ENCODE assay signal across 30 cellular contexts in the genomic region with DNA sequence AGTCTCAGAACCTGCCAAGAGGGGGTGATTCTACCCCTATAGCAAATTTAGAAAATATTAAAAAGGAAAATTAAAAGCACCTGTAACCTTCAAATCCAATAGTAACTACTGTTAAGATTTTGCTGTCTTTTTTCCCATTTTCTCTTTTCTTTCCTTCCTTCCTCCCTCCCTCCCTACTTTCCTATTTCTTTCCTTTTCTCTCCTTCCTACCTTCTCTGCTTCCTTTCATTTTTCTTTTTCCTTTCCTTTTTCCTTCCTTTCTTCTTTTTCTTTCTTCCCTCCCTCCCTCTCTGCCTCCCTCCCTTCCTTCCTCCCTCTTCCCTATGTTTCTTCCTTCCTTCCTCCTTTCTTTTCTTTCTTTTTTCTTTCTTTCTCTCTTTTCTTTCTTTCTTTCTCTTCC.
"Had no signal": no experiment of that assay in that cellular context is flagged by ENCODE, and none has a peak within 500 bp of the region (broad histone marks: within the 10 kb centered on the region; RNA-seq: fewer than 3 reads in every experiment).

No MANE protein-coding gene starts in this region.

- H3K27ac Mint-ChIP-seq: natural killer cell treated with Interleukin-12 subunit alpha and Interleukin-12 subunit beta and Interleukin-15 and Interleukin-18, amount 100 ng/mL, for 72 hours; progenitor cell of endocrine pancreas; stimulated activated memory B cell treated with anti-CD40 and anti-IgM and Interleukin-4, amounts not matched to agents 10 μg/mL and 1 μg/mL and 100 μg/mL, for 72 hours; stimulated activated naive CD8-positive, alpha-beta T cell treated with anti-CD3 and anti-CD28 coated beads, Interleukin-15, amount 100 ng/mL, for 72 hours; type B pancreatic cell had no signal

- DNase-seq: naive thymus-derived CD8-positive, alpha-beta T cell; occipital lobe; ovary; psoas muscle; stimulated activated CD4-positive, alpha-beta T cell treated with anti-CD3 and anti-CD28 coated beads, Interleukin-12 subunit alpha, Interleukin-12 subunit beta, amount 100 ng/mL, for 4 hours; stimulated activated CD4-positive, alpha-beta T cell treated with anti-CD3 and anti-CD28 coated beads, Interleukin-1b, Interleukin-23, amount 100 ng/mL, for 48 hours; stimulated activated CD4-positive, alpha-beta T cell treated with anti-CD3 and anti-CD28 coated beads, Interleukin-4, amount 100 ng/mL, for 1 hour; stimulated activated CD4-positive, alpha-beta T cell treated with anti-CD3 and anti-CD28 coated beads, Interleukin-4, amount 100 ng/mL, for 4 hours; stimulated activated CD8-positive, alpha-beta memory T cell treated with anti-CD3 and anti-CD28 coated beads, Interleukin-4, amount 100 ng/mL, for 48 hours; stimulated activated naive CD4-positive, alpha-beta T cell; stimulated activated naive CD8-positive, alpha-beta T cell treated with anti-CD3 and anti-CD28 coated beads, Interleukin-15, amount 100 ng/mL, for 72 hours; stimulated activated naive CD8-positive, alpha-beta T cell treated with anti-CD3 and anti-CD28 coated beads, Interleukin-15, Interleukin-2, amounts not matched to agents 100 U/mL and 50 U/mL, for 24 hours; substantia nigra; testis; tibial artery; transverse colon; upper lobe of right lung; uterus had no signal

- H3K9me3 Mint-ChIP-seq: naive thymus-derived CD8-positive, alpha-beta T cell; natural killer cell treated with Interleukin-12 subunit alpha and Interleukin-12 subunit beta and Interleukin-15 and Interleukin-18, amount 100 ng/mL, for 72 hours; neural progenitor cell; stimulated activated memory B cell treated with anti-CD40 and anti-IgM and Interleukin-4, amounts not matched to agents 10 μg/mL and 1 μg/mL and 100 μg/mL, for 72 hours; stimulated activated naive CD8-positive, alpha-beta T cell treated with anti-CD3 and anti-CD28 coated beads, Interleukin-15, amount 100 ng/mL, for 72 hours; type B pancreatic cell had no signal

- H3K4me3 ChIP-seq: neural progenitor cell, ovary, psoas muscle, skin epidermis, smooth muscle cell, spleen, suprapubic skin, testis, tibial artery, transverse colon, upper lobe of right lung, uterus had no signal

- H3K36me3 Mint-ChIP-seq: naive thymus-derived CD8-positive, alpha-beta T cell; natural killer cell treated with Interleukin-12 subunit alpha and Interleukin-12 subunit beta and Interleukin-15 and Interleukin-18, amount 100 ng/mL, for 72 hours; neural progenitor cell; stimulated activated memory B cell treated with anti-CD40 and anti-IgM and Interleukin-4, amounts not matched to agents 10 μg/mL and 1 μg/mL and 100 μg/mL, for 72 hours; type B pancreatic cell had no signal

- H3K4me1 ChIP-seq: neural progenitor cell, parathyroid adenoma, testis had no signal

- H3K4me1 Mint-ChIP-seq: neural progenitor cell; stimulated activated memory B cell treated with anti-CD40 and anti-IgM and Interleukin-4, amounts not matched to agents 10 μg/mL and 1 μg/mL and 100 μg/mL, for 72 hours had no signal

- H3K4me3 Mint-ChIP-seq: natural killer cell treated with Interleukin-12 subunit alpha and Interleukin-12 subunit beta and Interleukin-15 and Interleukin-18, amount 100 ng/mL, for 72 hours; neural progenitor cell; stimulated activated memory B cell treated with anti-CD40 and anti-IgM and Interleukin-4, amounts not matched to agents 10 μg/mL and 1 μg/mL and 100 μg/mL, for 72 hours; stimulated activated naive CD8-positive, alpha-beta T cell treated with anti-CD3 and anti-CD28 coated beads, Interleukin-15, amount 100 ng/mL, for 72 hours; type B pancreatic cell had no signal

- ATAC-seq: naive thymus-derived CD8-positive, alpha-beta T cell; natural killer cell treated with Interleukin-12 subunit alpha and Interleukin-12 subunit beta and Interleukin-15 and Interleukin-18, amount 100 ng/mL, for 72 hours; psoas muscle; right cardiac atrium; sciatic nerve; stimulated activated memory B cell treated with anti-CD40 and anti-IgM and Interleukin-4, amounts not matched to agents 10 μg/mL and 1 μg/mL and 100 μg/mL, for 72 hours; stimulated activated naive CD8-positive, alpha-beta T cell treated with anti-CD3 and anti-CD28 coated beads, Interleukin-15, amount 100 ng/mL, for 72 hours; stimulated activated naive CD8-positive, alpha-beta T cell treated with anti-CD3 and anti-CD28 coated beads, Interleukin-15, Interleukin-2, amounts not matched to agents 100 U/mL and 50 U/mL, for 24 hours; upper lobe of right lung had no signal

- H3K27me3 Mint-ChIP-seq: progenitor cell of endocrine pancreas, type B pancreatic cell had no signal

- H3K9me3 ChIP-seq: ovary, psoas muscle, spleen, suprapubic skin, testis, tibial artery, transverse colon, upper lobe of right lung, uterus had no signal

- H3K36me3 ChIP-seq: neural progenitor cell, ovary, spleen, suprapubic skin, tibial artery, transverse colon, upper lobe of right lung, uterus had no signal

- H3K27ac ChIP-seq: neural progenitor cell, ovary, parathyroid adenoma, psoas muscle, skin epidermis, spleen, suprapubic skin, testis, tibial artery, transverse colon, upper lobe of right lung, uterus had no signal
